18 cellular contexts compared by ENCODE assay signal in the genomic region with DNA sequence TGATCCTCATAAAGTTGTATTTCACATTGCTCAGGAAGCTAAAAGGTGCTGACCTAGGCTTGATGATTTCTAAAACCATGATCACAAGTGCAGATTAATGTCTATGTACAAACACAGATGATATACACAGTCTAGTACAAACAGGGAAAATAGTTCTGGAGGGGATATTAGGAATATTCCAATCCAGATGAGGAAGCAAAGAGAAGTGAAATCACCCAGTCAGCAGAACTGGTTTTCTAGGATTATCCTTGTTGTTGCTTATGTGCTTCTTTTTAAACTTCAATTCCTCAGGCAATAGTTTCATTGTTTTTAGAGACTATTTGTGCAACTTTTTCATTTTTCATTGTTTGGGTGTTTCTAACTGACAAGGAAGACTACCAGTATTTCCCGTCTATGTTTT. TPM values are rescaled to one million over a fixed set of nuclear protein-coding genes. Genes with fewer than 3 reads are reported as not detected.
"Had no signal": no experiment of that assay in that cellular context is flagged by ENCODE, and none has a peak within 500 bp of the region (broad histone marks: within the 10 kb centered on the region; RNA-seq: fewer than 3 reads in every experiment).

No MANE protein-coding gene starts in this region.

- H3K4me1 ChIP-seq: pancreas had no signal

- H3K27ac ChIP-seq: esophagus squamous epithelium, hepatocyte, pancreas had no signal

- H3K36me3 ChIP-seq: esophagus squamous epithelium, pancreas had no signal

- H3K4me3 ChIP-seq: esophagus squamous epithelium, hepatocyte, lung, pancreas, smooth muscle cell had no signal

- H3K4me2 ChIP-seq: hepatocyte, smooth muscle cell had no signal

- DNase-seq: effector memory CD8-positive, alpha-beta T cell; esophagus squamous epithelium; foreskin fibroblast; left colon; left ventricle myocardium superior; mesendoderm; naive B cell; occipital lobe; pancreas; right cardiac atrium; stimulated activated CD4-positive, alpha-beta T cell treated with anti-CD3 and anti-CD28 coated beads, Interleukin-2, amount 100 ng/mL, for 48 hours; stimulated activated naive CD4-positive, alpha-beta T cell treated with Interleukin-2 at 50 U/mL for 16 hours; trophoblast cell had no signal

- FAIRE-seq: colon, pancreas, urothelium cell line had no signal

- H3K9me3 ChIP-seq: esophagus squamous epithelium, pancreas had no signal

- ATAC-seq: effector memory CD8-positive, alpha-beta T cell; left colon; left ventricle myocardium superior; pancreas; right cardiac atrium had no signal

- H3K79me2 ChIP-seq: hepatocyte had no signal

- H3K27me3 ChIP-seq: esophagus squamous epithelium, hepatocyte, pancreas had no signal

- H2AFZ ChIP-seq: hepatocyte had no signal

RNA-seq across cellular contexts. Expression of a gene that starts 4.7 kb away (rescaled TPM):
- polyA plus RNA-seq: right cardiac atrium had no signal

RNA-seq across cellular contexts. Expression of a gene that starts 15.2 kb away (rescaled TPM):
- polyA plus RNA-seq: right cardiac atrium had no signal

RNA-seq across cellular contexts. Expression of a gene that starts 57.0 kb away (rescaled TPM):
- polyA plus RNA-seq: smooth muscle cell had no signal

RNA-seq across cellular contexts. Expression of a gene that starts 58.8 kb away (rescaled TPM):
- polyA plus RNA-seq: pancreas, right cardiac atrium, smooth muscle cell had no signal
